28 cellular contexts compared by ENCODE assay signal in the genomic region with DNA sequence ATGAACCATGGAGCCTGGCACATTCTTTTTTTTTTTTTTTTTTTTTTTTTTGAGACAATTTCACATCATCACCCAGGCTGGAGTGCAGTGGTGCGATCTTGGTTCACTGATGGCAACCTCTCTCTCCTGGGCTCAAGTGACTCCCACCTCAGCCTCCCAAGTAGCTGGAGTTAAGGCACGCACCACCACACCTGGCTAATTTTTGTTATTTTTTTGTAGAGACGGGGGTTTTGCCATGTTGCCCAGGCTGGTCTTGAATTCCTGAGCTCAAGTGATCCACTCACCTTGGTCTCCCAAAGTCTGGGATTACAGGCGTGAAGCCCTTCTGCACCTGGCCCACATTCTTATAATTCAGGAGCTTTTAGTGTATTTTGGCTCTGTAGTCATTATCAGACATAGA. TPM values are rescaled to one million over a fixed set of nuclear protein-coding genes. Genes with fewer than 3 reads are reported as not detected.
A peak's percentile ranks its signal among the peaks of the same experiment; 100 is the strongest.
DNase-seq lines count a peak whose midpoint lies in the region; ATAC-seq and TF ChIP-seq lines count a peak whose summit lies in the region.
"Had no signal": no experiment of that assay in that cellular context is flagged by ENCODE, and none has a peak within 500 bp of the region (broad histone marks: within the 10 kb centered on the region; RNA-seq: fewer than 3 reads in every experiment).

No MANE protein-coding gene starts in this region.

- H3K36me3 Mint-ChIP-seq in activated naive CD8-positive, alpha-beta T cell: peaks cover 6% of the 10 kb centered on the region
- peaks cover 12% of the 10 kb centered on the region for H3K36me3 Mint-ChIP-seq in activated naive CD8-positive, alpha-beta T cell treated with anti-CD3 and anti-CD28 coated beads for 36 hours
- peaks cover 16% of the 10 kb centered on the region for H3K36me3 Mint-ChIP-seq in activated B cell treated with CpG ODN at 0.5 μM for 24 hours (ENCODE audit: low read depth)
- H3K36me3 Mint-ChIP-seq in memory B cell: peaks cover 11% of the 10 kb centered on the region
- H3K36me3 Mint-ChIP-seq in stimulated activated naive B cell treated with anti-CD40 and anti-IgM and Interleukin-4, amounts not matched to agents 10 μg/mL and 1 μg/mL and 100 μg/mL, for 72 hours: peaks cover 11 to 30% of the 10 kb centered on the region in 2 donors
- peaks cover 6 to 17% of the 10 kb centered on the region in 2 donors for H3K36me3 Mint-ChIP-seq in CD4-positive, alpha-beta memory T cell

- DNase-seq in activated naive CD8-positive, alpha-beta T cell treated with anti-CD3 and anti-CD28 coated beads for 36 hours: no peak
- DNase-seq in activated B cell treated with CpG ODN at 0.5 μM for 24 hours (no peak), memory B cell (ENCODE audit: low spot score in 2 of 2) (no peak)
- DNase-seq in stimulated activated naive B cell treated with anti-CD40 and anti-IgM and Interleukin-4, amounts not matched to agents 10 μg/mL and 1 μg/mL and 100 μg/mL, for 72 hours: no peak
- no peak for DNase-seq in CD4-positive, alpha-beta memory T cell
- DNase-seq in activated T-cell treated with anti-CD3 and anti-CD28 coated beads, Interleukin-2, amount 50 U/mL, for 1 hour: no peak
- no peak for DNase-seq in activated naive CD4-positive, alpha-beta T cell (lab: John Stamatoyannopoulos, UW)
- DNase-seq: activated CD4-positive, alpha-beta T cell treated with anti-CD3 and anti-CD28 coated beads for 1 hour; activated CD8-positive, alpha-beta memory T cell treated with anti-CD3 and anti-CD28 coated beads for 24 hours; CD8-positive, alpha-beta T cell; mucosa of descending colon; NCI-H1105; NCI-H187; NCI-H2171; NCI-H510A; OCI-M1; ovary; SK-N-SH; stimulated activated naive CD8-positive, alpha-beta T cell treated with anti-CD3 and anti-CD28 coated beads, Interleukin-15, amount 100 ng/mL, for 72 hours had no signal

- H3K27me3 Mint-ChIP-seq in activated naive CD8-positive, alpha-beta T cell: no peaks in the 10 kb centered on the region
- H3K27me3 Mint-ChIP-seq in activated naive CD8-positive, alpha-beta T cell treated with anti-CD3 and anti-CD28 coated beads for 36 hours: no peaks in the 10 kb centered on the region
- H3K27me3 Mint-ChIP-seq in activated B cell treated with CpG ODN at 0.5 μM for 24 hours (no peaks in the 10 kb centered on the region), memory B cell (no peaks in the 10 kb centered on the region)
- no peaks in the 10 kb centered on the region for H3K27me3 Mint-ChIP-seq in stimulated activated naive B cell treated with anti-CD40 and anti-IgM and Interleukin-4, amounts not matched to agents 10 μg/mL and 1 μg/mL and 100 μg/mL, for 72 hours
- H3K27me3 Mint-ChIP-seq in CD4-positive, alpha-beta memory T cell: no peaks in the 10 kb centered on the region
- H3K27me3 Mint-ChIP-seq: stimulated activated naive CD8-positive, alpha-beta T cell treated with anti-CD3 and anti-CD28 coated beads, Interleukin-15, amount 100 ng/mL, for 72 hours had no signal

- H3K4me3 ChIP-seq in CD4-positive, alpha-beta memory T cell (ENCODE audit: low read length in 2 of 2): no peak overlapping the region
- H3K4me3 ChIP-seq: adrenal gland, gastroesophageal sphincter, hepatocyte, K562, mucosa of descending colon, ovary, skin epidermis, vagina had no signal

- H3K4me3 Mint-ChIP-seq in activated naive CD8-positive, alpha-beta T cell: peak overlapping the region; percentile 51
- no peak overlapping the region for H3K4me3 Mint-ChIP-seq in activated naive CD8-positive, alpha-beta T cell treated with anti-CD3 and anti-CD28 coated beads for 36 hours
- H3K4me3 Mint-ChIP-seq in activated B cell treated with CpG ODN at 0.5 μM for 24 hours (peak overlapping the region; percentile 77), memory B cell (peak overlapping the region; percentile 76)
- H3K4me3 Mint-ChIP-seq in stimulated activated naive B cell treated with anti-CD40 and anti-IgM and Interleukin-4, amounts not matched to agents 10 μg/mL and 1 μg/mL and 100 μg/mL, for 72 hours: no peak overlapping the region
- peak overlapping the region in 4 of 8 donors; percentile 40 to 83 (median 70) for H3K4me3 Mint-ChIP-seq in CD4-positive, alpha-beta memory T cell
- H3K4me3 Mint-ChIP-seq: stimulated activated naive CD8-positive, alpha-beta T cell treated with anti-CD3 and anti-CD28 coated beads, Interleukin-15, amount 100 ng/mL, for 72 hours had no signal

- no peak for ATAC-seq in activated B cell treated with CpG ODN at 0.5 μM for 24 hours (ENCODE audit: low read depth)
- ATAC-seq in memory B cell (ENCODE audit: low read depth): no peak
- ATAC-seq in stimulated activated naive B cell treated with anti-CD40 and anti-IgM and Interleukin-4, amounts not matched to agents 10 μg/mL and 1 μg/mL and 100 μg/mL, for 72 hours (replicated peaks): no peak
- ATAC-seq: gastroesophageal sphincter had no signal

- H3K36me3 ChIP-seq in CD4-positive, alpha-beta memory T cell (ENCODE audit: insufficient read depth, low read length): no peaks in the 10 kb centered on the region
- H3K36me3 ChIP-seq: adrenal gland, gastroesophageal sphincter, ovary, thoracic aorta, vagina had no signal

- no peak overlapping the region for H3K27ac ChIP-seq in CD4-positive, alpha-beta memory T cell (ENCODE audit: low read depth, low read length)
- H3K27ac ChIP-seq: gastroesophageal sphincter, hepatocyte, ovary, thoracic aorta, vagina had no signal

- H3K4me1 Mint-ChIP-seq in activated naive CD8-positive, alpha-beta T cell (ENCODE audit: low read depth): peaks cover 91% of the 10 kb centered on the region
- peaks cover 70% of the 10 kb centered on the region for H3K4me1 Mint-ChIP-seq in activated naive CD8-positive, alpha-beta T cell treated with anti-CD3 and anti-CD28 coated beads for 36 hours
- H3K4me1 Mint-ChIP-seq in activated B cell treated with CpG ODN at 0.5 μM for 24 hours: peaks cover 98% of the 10 kb centered on the region
- H3K4me1 Mint-ChIP-seq in memory B cell: peaks cover 60% of the 10 kb centered on the region
- H3K4me1 Mint-ChIP-seq in stimulated activated naive B cell treated with anti-CD40 and anti-IgM and Interleukin-4, amounts not matched to agents 10 μg/mL and 1 μg/mL and 100 μg/mL, for 72 hours: peaks cover 54 to 92% of the 10 kb centered on the region in 2 donors
- peaks cover 76 to 99% (median 87%) of the 10 kb centered on the region in 4 donors for H3K4me1 Mint-ChIP-seq in CD4-positive, alpha-beta memory T cell

- TF ChIP-seq CTCF in activated B cell treated with CpG ODN at 0.5 μM for 24 hours (IDR thresholded peaks at IDR 0.05): no peak

- peaks cover 86% of the 10 kb centered on the region for H3K4me1 ChIP-seq in CD4-positive, alpha-beta memory T cell (ENCODE audit: insufficient read depth, low read length)

- no peaks in the 10 kb centered on the region for H3K9me3 Mint-ChIP-seq in activated naive CD8-positive, alpha-beta T cell (ENCODE audit: low read depth)
- no peaks in the 10 kb centered on the region for H3K9me3 Mint-ChIP-seq in activated naive CD8-positive, alpha-beta T cell treated with anti-CD3 and anti-CD28 coated beads for 36 hours
- H3K9me3 Mint-ChIP-seq in activated B cell treated with CpG ODN at 0.5 μM for 24 hours: no peaks in the 10 kb centered on the region
- H3K9me3 Mint-ChIP-seq in memory B cell: no peaks in the 10 kb centered on the region
- no peaks in the 10 kb centered on the region for H3K9me3 Mint-ChIP-seq in stimulated activated naive B cell treated with anti-CD40 and anti-IgM and Interleukin-4, amounts not matched to agents 10 μg/mL and 1 μg/mL and 100 μg/mL, for 72 hours
- H3K9me3 Mint-ChIP-seq in CD4-positive, alpha-beta memory T cell: no peaks in the 10 kb centered on the region
- H3K9me3 Mint-ChIP-seq: brain; CD8-positive, alpha-beta T cell; stimulated activated naive CD8-positive, alpha-beta T cell treated with anti-CD3 and anti-CD28 coated beads, Interleukin-15, amount 100 ng/mL, for 72 hours had no signal

- no peaks in the 10 kb centered on the region for H3K27me3 ChIP-seq in CD4-positive, alpha-beta memory T cell (ENCODE audit: insufficient read depth, low read length)
- H3K27me3 ChIP-seq: adrenal gland, gastroesophageal sphincter, hepatocyte, ovary, vagina had no signal

- intact Hi-C loops in activated B cell treated with CpG ODN at 0.5 μM for 24 hours (cut with micrococcal nuclease): loop anchor here (2.0 to 5.0 kb wide), 3 partner anchors 14 to 123 kb away; no protein-coding TSS in a partner anchor
- intact Hi-C loops in CD4-positive, alpha-beta memory T cell (cut with micrococcal nuclease): no loop called here

- no peaks in the 10 kb centered on the region for H3K9me3 ChIP-seq in CD4-positive, alpha-beta memory T cell (ENCODE audit: control insufficient read depth in 1 of 2, low read length in 2 of 2)
- H3K9me3 ChIP-seq: adrenal gland, gastroesophageal sphincter, mucosa of descending colon, ovary, SK-N-SH, thoracic aorta, vagina had no signal

- POLR2A ChIA-PET in activated B cell treated with CpG ODN at 0.5 μM for 24 hours (lab: Charles Lee): interaction anchor here (0.6 to 1.3 kb wide), 7 partner anchors 9 to 482 kb away, joined by 3 to 11 read pairs (median 5); no protein-coding TSS in a partner anchor
- POLR2A ChIA-PET in CD4-positive, alpha-beta memory T cell (lab: Charles Lee; ENCODE audit: partially characterized antibody): no interaction called here

- no peak overlapping the region for H3K27ac Mint-ChIP-seq in activated naive CD8-positive, alpha-beta T cell
- H3K27ac Mint-ChIP-seq in activated naive CD8-positive, alpha-beta T cell treated with anti-CD3 and anti-CD28 coated beads for 36 hours: no peak overlapping the region
- H3K27ac Mint-ChIP-seq in activated B cell treated with CpG ODN at 0.5 μM for 24 hours (peak overlapping the region; percentile 90), memory B cell (peak overlapping the region; percentile 90)
- H3K27ac Mint-ChIP-seq in stimulated activated naive B cell treated with anti-CD40 and anti-IgM and Interleukin-4, amounts not matched to agents 10 μg/mL and 1 μg/mL and 100 μg/mL, for 72 hours: peak overlapping the region; percentile 95
- peak overlapping the region in 1 of 7 donors; percentile 72 for H3K27ac Mint-ChIP-seq in CD4-positive, alpha-beta memory T cell

- CTCF ChIA-PET in activated B cell treated with CpG ODN at 0.5 μM for 24 hours (lab: Charles Lee): no interaction called here
- CTCF ChIA-PET in CD4-positive, alpha-beta memory T cell (lab: Charles Lee; ENCODE audit: partially characterized antibody): interaction anchor here (1.0 kb wide), 1 partner anchor 16 kb away, joined by 3 read pairs; no protein-coding TSS in a partner anchor

RNA-seq across cellular contexts. Expression of a gene that starts 17.4 kb away (rescaled TPM):
- total RNA-seq in activated naive CD8-positive, alpha-beta T cell treated with anti-CD3 and anti-CD28 coated beads for 36 hours: 10 to 100 TPM; 40.6 to 41.5 TPM
- 194 and 248 TPM in 2 replicates for total RNA-seq in activated B cell treated with CpG ODN at 0.5 μM for 24 hours
- 100 to 1,000 TPM; 118 to 131 TPM for total RNA-seq in CD4-positive, alpha-beta memory T cell
- polyA plus RNA-seq in CD4-positive, alpha-beta memory T cell: 10 to 100 TPM in 1 of 2 donors, 1 to 10 TPM in 1; 5.4 to 26.5 TPM

Comparison
In these comparisons a context has a peak if more than half of its experiments do, and no peak if none do; other contexts are left out.
1. H3K4me3 Mint-ChIP-seq: peak in activated naive CD8-positive, alpha-beta T cell (single experiment), activated B cell treated with CpG ODN at 0.5 μM for 24 hours (single experiment) and memory B cell (single experiment); none in activated naive CD8-positive, alpha-beta T cell treated with anti-CD3 and anti-CD28 coated beads for 36 hours (single experiment) and stimulated activated naive B cell treated with anti-CD40 and anti-IgM and Interleukin-4, amounts not matched to agents 10 μg/mL and 1 μg/mL and 100 μg/mL, for 72 hours (0 of 2).
2. H3K27ac Mint-ChIP-seq: peak in activated B cell treated with CpG ODN at 0.5 μM for 24 hours (single experiment), memory B cell (single experiment) and stimulated activated naive B cell treated with anti-CD40 and anti-IgM and Interleukin-4, amounts not matched to agents 10 μg/mL and 1 μg/mL and 100 μg/mL, for 72 hours (single experiment); none in activated naive CD8-positive, alpha-beta T cell (single experiment) and activated naive CD8-positive, alpha-beta T cell treated with anti-CD3 and anti-CD28 coated beads for 36 hours (single experiment).